ENCODE assay signal across 9 cellular contexts in the genomic region with DNA sequence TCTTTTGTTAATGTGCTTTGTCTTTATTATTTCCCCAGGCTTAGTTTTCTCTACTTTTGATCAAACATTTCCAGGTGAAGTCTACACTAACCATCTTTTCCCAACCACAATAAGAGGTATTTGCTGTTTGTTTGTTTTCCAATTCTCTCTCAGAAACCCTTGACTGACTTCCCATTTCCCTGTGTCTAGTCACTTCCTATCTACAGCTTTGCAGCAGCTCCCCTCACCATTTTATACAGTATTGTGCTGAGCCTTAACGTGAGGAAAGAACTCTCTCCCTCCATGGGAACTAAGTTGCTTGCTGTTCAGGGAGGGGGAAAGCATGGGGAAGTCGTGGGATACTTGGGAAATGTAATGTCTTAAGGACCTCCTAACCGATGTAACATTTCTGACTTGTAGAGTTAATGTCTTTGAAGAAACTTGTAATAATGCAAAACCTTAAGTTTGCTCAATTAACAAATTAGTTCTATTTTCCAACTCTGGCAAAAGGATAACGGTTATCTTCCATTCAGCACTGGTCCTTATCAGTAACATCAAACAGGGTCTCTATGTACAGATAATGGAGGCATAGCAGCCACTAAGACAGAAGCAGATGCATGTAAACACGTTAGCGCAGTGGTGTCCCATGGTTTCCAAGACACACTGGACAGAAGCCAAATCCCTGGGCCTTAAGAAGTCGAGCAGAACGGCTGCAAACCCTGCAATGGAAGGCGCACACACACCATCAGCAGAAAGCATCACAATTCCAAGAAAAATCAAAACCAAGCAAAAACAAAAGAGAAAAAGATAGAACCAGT. TPM values are rescaled to one million over a fixed set of nuclear protein-coding genes. Genes with fewer than 3 reads are reported as not detected.
A peak's percentile ranks its signal among the peaks of the same experiment; 100 is the strongest.
DNase-seq lines count a peak whose midpoint lies in the region; ATAC-seq and TF ChIP-seq lines count a peak whose summit lies in the region.
"Had no signal": no experiment of that assay in that cellular context is flagged by ENCODE, and none has a peak within 500 bp of the region (broad histone marks: within the 10 kb centered on the region; RNA-seq: fewer than 3 reads in every experiment).

No MANE protein-coding gene starts in this region.

- H3K9me3 ChIP-seq in A673 (ENCODE audit: low read depth, low read length, poor library complexity, severe bottlenecking), result no peaks in the 10 kb centered on the region
- no peaks in the 10 kb centered on the region for H3K9me3 ChIP-seq in left ventricle myocardium inferior (replicated peaks)
- no peaks in the 10 kb centered on the region for H3K9me3 ChIP-seq in right lobe of liver

- H3K4me1 ChIP-seq in A673 (ENCODE audit: insufficient read depth, low read length, poor library complexity, severe bottlenecking), result peaks cover 14% of the 10 kb centered on the region
- peaks cover 72% of the 10 kb centered on the region for H3K4me1 ChIP-seq in left ventricle myocardium inferior
- H3K4me1 ChIP-seq in right lobe of liver, result no peaks in the 10 kb centered on the region

- H3K27me3 ChIP-seq in A673 (replicated peaks; ENCODE audit: insufficient read depth, low read depth, low read length, poor library complexity) (no peaks in the 10 kb centered on the region), left ventricle myocardium inferior (ENCODE audit: low read depth) (no peaks in the 10 kb centered on the region), right lobe of liver (no peaks in the 10 kb centered on the region)

- no TSS peak for BruUV-seq in A673 (replicated peaks; lab: Mats Ljungman, UMichigan)

- WGBS in right lobe of liver (ENCODE audit: insufficient coverage, low coverage, low lambda C conversion rate, missing lambda C conversion rate), result 63% methylated on average over 6 of the region's 9 CpGs

- H3K36me3 ChIP-seq in A673 (ENCODE audit: insufficient read depth, low read length, poor library complexity, severe bottlenecking) (peaks cover 9% of the 10 kb centered on the region), left ventricle myocardium inferior (peaks cover 29% of the 10 kb centered on the region), right lobe of liver (no peaks in the 10 kb centered on the region)

- TF ChIP-seq POLR2A in right lobe of liver (IDR thresholded peaks at IDR 0.05), result no peak

- no peak overlapping the region for H3K4me3 ChIP-seq in A673 (ENCODE audit: low read depth, low read length, poor library complexity, severe bottlenecking)
- H3K4me3 ChIP-seq in left ventricle myocardium inferior, result no peak overlapping the region
- H3K4me3 ChIP-seq in right lobe of liver, result no peak overlapping the region

- CTCF ChIA-PET in A673 (lab: Charles Lee), result no interaction called here

- intact Hi-C loops in A673 (cut with micrococcal nuclease; ENCODE audit: unreplicated experiment), result no loop called here
- intact Hi-C loops in left ventricle myocardium inferior (cut with micrococcal nuclease), result no loop called here
- intact Hi-C loops in right lobe of liver (cut with DNase I), result no loop called here

- H3K27ac ChIP-seq in A673 (ENCODE audit: low read depth, low read length, poor library complexity, severe bottlenecking), result no peak overlapping the region
- H3K27ac ChIP-seq in VCaP, result peak overlapping the region; percentile 20; the same call in 1 of the 2 replicates
- H3K27ac ChIP-seq in left ventricle myocardium inferior (replicated peaks), result peak overlapping the region; percentile 5
- no peak overlapping the region for H3K27ac ChIP-seq in right lobe of liver

- DNase-seq in A673 (ENCODE audit: low spot score), result peak; percentile 31
- DNase-seq in NCI-H1092 (lab: John Stamatoyannopoulos, UW), result peak; percentile 29
- no peak for DNase-seq in left ventricle myocardium inferior
- DNase-seq in AG08396 (ENCODE audit: low spot score), result no peak
- DNase-seq in GM20000 (ENCODE audit: low spot score), result no peak
- DNase-seq in right lobe of liver, result no peak
- DNase-seq: GF-D8 had no signal

- POLR2A ChIA-PET in A673 (lab: Charles Lee; ENCODE audit: low non-redundant PET), result no interaction called here

- TF ChIP-seq CTCF in A673 (conservative IDR thresholded peaks at IDR 0.05; ENCODE audit: low read depth, low read length) (no peak), VCaP (conservative IDR thresholded peaks at IDR 0.05) (no peak), left ventricle myocardium inferior (IDR thresholded peaks at IDR 0.05; ENCODE audit: borderline replicate concordance) (no peak), GM20000 (IDR thresholded peaks at IDR 0.05; ENCODE audit: extremely low read depth, missing control alignments) (no peak), right lobe of liver (IDR thresholded peaks at IDR 0.05) (no peak)

- ATAC-seq in right lobe of liver (no peak), GM19467 (IDR thresholded peaks at IDR 0.05; ENCODE audit: unreplicated experiment) (no peak)

RNA-seq across cellular contexts. Expression of gene NPTN, which starts 39.7 kb away (rescaled TPM):
- total RNA-seq in A673 (2021), result 96.1 and 101 TPM in 2 replicates
- total RNA-seq in left ventricle myocardium inferior, result 227 TPM
- total RNA-seq in right lobe of liver, result 10 to 100 TPM; 25.4 to 49.9 (median 35.4) TPM

Comparison
In these comparisons a context has a peak if more than half of its experiments do, and no peak if none do; other contexts are left out.
1. DNase-seq: peak in A673 (single experiment) and NCI-H1092 (single experiment); none in left ventricle myocardium inferior (single experiment), AG08396 (single experiment), GM20000 (single experiment) and right lobe of liver (0 of 3).
2. H3K27ac ChIP-seq: peak in VCaP (single experiment) and left ventricle myocardium inferior (single experiment); none in A673 (single experiment) and right lobe of liver (0 of 3).